ENCODE assay signal across 8 cellular contexts in genomic region chr16:4350787-4351659, GRCh38. TPM values are rescaled to one million over a fixed set of nuclear protein-coding genes. Genes with fewer than 3 reads are reported as not detected.
A peak's percentile ranks its signal among the peaks of the same experiment; 100 is the strongest.
DNase-seq lines count a peak whose midpoint lies in the region; ATAC-seq and TF ChIP-seq lines count a peak whose summit lies in the region.

Gene PAM16 (minus strand): TSS chr16:4351321. CDS start chr16:4351234, 87 bp downstream.

- H3K27me3 ChIP-seq in BE2C (no peaks in the 10 kb centered on the region), layer of hippocampus (ENCODE audit: control insufficient read depth, insufficient read depth, low read length) (no peaks in the 10 kb centered on the region)

- H3K4me3 Mint-ChIP-seq in activated CD4-positive, alpha-beta T cell treated with anti-CD3 and anti-CD28 coated beads for 36 hours: peak within 1 kb of the TSS; percentile 89

- peak within 1 kb of the TSS; percentile 68 for H3K27ac ChIP-seq in layer of hippocampus (ENCODE audit: low read depth, low read length)

- ATAC-seq in HG03457 (IDR thresholded peaks at IDR 0.05; ENCODE audit: unreplicated experiment): peak; percentile 55
- peak; percentile 96 for ATAC-seq in activated CD4-positive, alpha-beta T cell treated with anti-CD3 and anti-CD28 coated beads for 36 hours

- CTCF ChIA-PET in activated CD4-positive, alpha-beta T cell treated with anti-CD3 and anti-CD28 coated beads for 36 hours (lab: Charles Lee): interaction anchor here (0.7 to 2.0 kb wide), 7 partner anchors 19 to 214 kb away, joined by 3 to 10 read pairs (median 4); no protein-coding TSS in a partner anchor

- peak within 1 kb of the TSS; percentile 95 for H3K4me3 ChIP-seq in BE2C (ENCODE audit: low read depth, low read length)
- peak within 1 kb of the TSS; percentile 85 for H3K4me3 ChIP-seq in choroid plexus epithelial cell (ENCODE audit: low read depth, low read length)

- TF ChIP-seq CTCF in BE2C (IDR thresholded peaks at IDR 0.05; ENCODE audit: low read depth, low read length) (no peak), choroid plexus epithelial cell (conservative IDR thresholded peaks at IDR 0.05; ENCODE audit: low read depth, low read length) (no peak)

- no peaks in the 10 kb centered on the region for H3K27me3 Mint-ChIP-seq in activated CD4-positive, alpha-beta T cell treated with anti-CD3 and anti-CD28 coated beads for 36 hours

- DNase-seq in BE2C (peak; percentile 99), GM19240 (ENCODE audit: insufficient read length, low spot score) (peak; percentile 97), NCI-H524 (lab: John Stamatoyannopoulos, UW) (peak; percentile 93 to 96), choroid plexus epithelial cell (ENCODE audit: low read depth) (peak; percentile 93)
- DNase-seq in activated CD4-positive, alpha-beta T cell treated with anti-CD3 and anti-CD28 coated beads for 36 hours: peak; percentile 99
- peak; percentile 99 for DNase-seq in stimulated activated CD4-positive, alpha-beta T cell treated with anti-CD3 and anti-CD28 coated beads, Interleukin-1b, Interleukin-23, amount 100 ng/mL, for 4 hours (ENCODE audit: low read depth in 2 of 2)

- intact Hi-C loops in activated CD4-positive, alpha-beta T cell treated with anti-CD3 and anti-CD28 coated beads for 36 hours (cut with DNase I, micrococcal nuclease): loop anchor here (1.0 to 10.0 kb wide), 18 partner anchors 20 to 608 kb away; partner anchors contain the start of genes CORO7 (in 2 of the 2), SEC14L5 (in 2 of the 2), ADCY9 (in 1 of the 2) and ANKS3 (in 1 of the 2)

- peaks cover 20% of the 10 kb centered on the region for H3K4me1 Mint-ChIP-seq in activated CD4-positive, alpha-beta T cell treated with anti-CD3 and anti-CD28 coated beads for 36 hours

- no peaks in the 10 kb centered on the region; the same call in 1 of the 2 replicates for H3K9me3 ChIP-seq in BE2C

- H3K27ac Mint-ChIP-seq in activated CD4-positive, alpha-beta T cell treated with anti-CD3 and anti-CD28 coated beads for 36 hours: peak within 1 kb of the TSS; percentile 88

- H3K9me3 Mint-ChIP-seq in activated CD4-positive, alpha-beta T cell treated with anti-CD3 and anti-CD28 coated beads for 36 hours (ENCODE audit: low read depth): no peaks in the 10 kb centered on the region

- H3K36me3 Mint-ChIP-seq in activated CD4-positive, alpha-beta T cell treated with anti-CD3 and anti-CD28 coated beads for 36 hours (ENCODE audit: low read depth): peaks cover 7% of the 10 kb centered on the region

- H3K4me1 ChIP-seq in BE2C: peaks cover 3% of the 10 kb centered on the region; the same call in 1 of the 2 replicates

- POLR2A ChIA-PET in activated CD4-positive, alpha-beta T cell treated with anti-CD3 and anti-CD28 coated beads for 36 hours (lab: Charles Lee): interaction anchor here (0.6 to 1.6 kb wide), 3 partner anchors 44 to 97 kb away, joined by 4 to 8 read pairs (median 6); no protein-coding TSS in a partner anchor

- peaks cover 22% of the 10 kb centered on the region for H3K36me3 ChIP-seq in BE2C

RNA-seq across cellular contexts. Expression of gene PAM16, which starts in this region (rescaled TPM):
- polyA plus RNA-seq in BE2C (2012; ENCODE audit: insufficient read depth, insufficient read length, low read depth): 216 TPM
- total RNA-seq in activated CD4-positive, alpha-beta T cell treated with anti-CD3 and anti-CD28 coated beads for 36 hours: 10 to 100 TPM; 62.8 to 67.8 TPM

Comparison
In these comparisons a context has a peak if more than half of its experiments do, and no peak if none do; other contexts are left out.
1. Peak in every context shown above with its lines: DNase-seq, ATAC-seq, H3K4me3 ChIP-seq and H3K27ac ChIP-seq.